37 cellular contexts compared by ENCODE assay signal in the genomic region with DNA sequence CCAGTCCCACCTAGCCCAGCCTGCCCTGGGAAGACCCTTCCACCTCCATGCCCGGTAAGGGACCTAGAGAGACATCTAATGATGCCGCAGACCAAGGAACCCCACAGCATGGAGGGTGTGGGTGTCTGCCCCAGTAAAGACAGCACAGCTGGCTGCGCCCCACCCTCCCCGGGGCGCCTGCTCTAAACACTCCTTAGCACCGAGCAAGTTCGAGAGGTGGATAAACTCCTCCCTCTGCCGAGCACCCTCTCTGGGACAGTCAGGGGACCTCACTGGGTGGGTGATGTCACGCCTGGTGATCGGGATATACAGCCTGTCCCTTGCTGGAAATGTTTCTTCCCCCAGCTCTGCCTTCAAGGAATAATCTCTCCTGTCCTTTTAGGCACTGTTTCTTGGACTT. TPM values are rescaled to one million over a fixed set of nuclear protein-coding genes. Genes with fewer than 3 reads are reported as not detected.
"Had no signal": no experiment of that assay in that cellular context is flagged by ENCODE, and none has a peak within 500 bp of the region (broad histone marks: within the 10 kb centered on the region; RNA-seq: fewer than 3 reads in every experiment).

No MANE protein-coding gene starts in this region.

- H3K36me3 ChIP-seq: adrenal gland, brain microvascular endothelial cell, breast epithelium had no signal

- FAIRE-seq: astrocyte, TTC549 had no signal

- H3K4me1 Mint-ChIP-seq: activated CD4-positive, alpha-beta memory T cell treated with anti-CD3 and anti-CD28 coated beads, Interleukin-2, amount 10 ng/mL, durations not matched to agents 7 days and 5 days; activated CD4-positive, alpha-beta T cell treated with anti-CD3 and anti-CD28 coated beads for 36 hours; activated CD4-positive, alpha-beta T cell treated with anti-CD3 and anti-CD28 coated beads, Interleukin-2, amount 10 ng/mL, durations not matched to agents 7 days and 5 days; activated CD8-positive, alpha-beta memory T cell treated with anti-CD3 and anti-CD28 coated beads, Interleukin-2, amount 10 ng/mL, durations not matched to agents 7 days and 5 days; activated naive CD8-positive, alpha-beta T cell treated with anti-CD3 and anti-CD28 coated beads for 36 hours; T-cell had no signal

- H3K27me3 Mint-ChIP-seq: activated CD4-positive, alpha-beta memory T cell treated with anti-CD3 and anti-CD28 coated beads, Interleukin-2, amount 10 ng/mL, durations not matched to agents 7 days and 5 days; activated CD4-positive, alpha-beta T cell treated with anti-CD3 and anti-CD28 coated beads for 36 hours; activated CD4-positive, alpha-beta T cell treated with anti-CD3 and anti-CD28 coated beads, Interleukin-2, amount 10 ng/mL, durations not matched to agents 7 days and 5 days; activated CD8-positive, alpha-beta memory T cell treated with anti-CD3 and anti-CD28 coated beads, Interleukin-2, amount 10 ng/mL, durations not matched to agents 7 days and 5 days; activated naive CD8-positive, alpha-beta T cell treated with anti-CD3 and anti-CD28 coated beads for 36 hours; activated T-cell treated with anti-CD3 and anti-CD28 coated beads, Interleukin-2, amount 50 U/mL, for 24 hours; T-cell had no signal

- H3K27ac Mint-ChIP-seq: activated CD4-positive, alpha-beta memory T cell treated with anti-CD3 and anti-CD28 coated beads, Interleukin-2, amount 10 ng/mL, durations not matched to agents 7 days and 5 days; activated CD4-positive, alpha-beta T cell treated with anti-CD3 and anti-CD28 coated beads for 36 hours; activated CD4-positive, alpha-beta T cell treated with anti-CD3 and anti-CD28 coated beads, Interleukin-2, amount 10 ng/mL, durations not matched to agents 7 days and 5 days; activated CD8-positive, alpha-beta memory T cell treated with anti-CD3 and anti-CD28 coated beads, Interleukin-2, amount 10 ng/mL, durations not matched to agents 7 days and 5 days; activated CD8-positive, alpha-beta T cell treated with anti-CD3 and anti-CD28 coated beads, Interleukin-2, amount 10 ng/mL, durations not matched to agents 7 days and 5 days; activated naive CD4-positive, alpha-beta T cell treated with anti-CD3 and anti-CD28 coated beads for 36 hours; activated naive CD4-positive, alpha-beta T cell treated with anti-CD3 and anti-CD28 coated beads, Interleukin-2, amount 50 U/mL, for 72 hours; activated naive CD8-positive, alpha-beta T cell treated with anti-CD3 and anti-CD28 coated beads for 36 hours; activated T-cell treated with anti-CD3 and anti-CD28 coated beads, Interleukin-2, amount 50 U/mL, for 24 hours; activated T-helper 2 cell treated with anti-CD3 and anti-CD28 coated beads, Interferon-gamma antibody, Interleukin-2, Interleukin-4, amounts not matched to agents 10 μg/mL and 5 μg/mL and 100 μg/mL, durations not matched to agents 14 hours and 24 hours and 36 hours; T-helper 2 cell treated with Interferon-gamma antibody and Interleukin-4, amounts not matched to agents 5 μg/mL and 100 μg/mL, for 36 hours had no signal

- H3K27ac ChIP-seq: adrenal gland, body of pancreas, brain microvascular endothelial cell, breast epithelium, VCaP had no signal

- H3K4me1 ChIP-seq: adrenal gland, body of pancreas, breast epithelium had no signal

- DNase-seq: activated CD4-positive, alpha-beta memory T cell treated with anti-CD3 and anti-CD28 coated beads, Interleukin-2, amount 10 ng/mL, durations not matched to agents 7 days and 5 days; activated CD4-positive, alpha-beta T cell treated with anti-CD3 and anti-CD28 coated beads for 1 hour; activated CD4-positive, alpha-beta T cell treated with anti-CD3 and anti-CD28 coated beads for 36 hours; activated CD4-positive, alpha-beta T cell treated with anti-CD3 and anti-CD28 coated beads for 48 hours; activated CD4-positive, alpha-beta T cell treated with anti-CD3 and anti-CD28 coated beads, Interleukin-2, amount 10 ng/mL, durations not matched to agents 7 days and 5 days; activated CD4-positive, alpha-beta T cell treated with anti-CD3 and anti-CD28 coated beads, Interleukin-2, amount 50 U/mL, for 48 hours; activated CD4-positive, CD25-positive, alpha-beta regulatory T cell; activated CD8-positive, alpha-beta memory T cell treated with anti-CD3 and anti-CD28 coated beads for 24 hours; activated CD8-positive, alpha-beta memory T cell treated with anti-CD3 and anti-CD28 coated beads, Interleukin-2, amount 10 ng/mL, durations not matched to agents 7 days and 5 days; activated CD8-positive, alpha-beta memory T cell treated with anti-CD3 and anti-CD28 coated beads, Interleukin-2, amount 50 U/mL, for 48 hours; activated CD8-positive, alpha-beta T cell treated with anti-CD3 and anti-CD28 coated beads, Interleukin-2, amount 10 ng/mL, durations not matched to agents 7 days and 5 days; activated effector memory CD4-positive, alpha-beta T cell treated with anti-CD3 and anti-CD28 coated beads, Interleukin-2, amount 50 U/mL, for 16 hours; activated gamma-delta T cell treated with Interleukin-2 at 50 U/mL for 16 hours; activated naive CD4-positive, alpha-beta T cell; activated naive CD4-positive, alpha-beta T cell treated with anti-CD3 and anti-CD28 coated beads for 36 hours; activated naive CD4-positive, alpha-beta T cell treated with anti-CD3 and anti-CD28 coated beads, Interleukin-2, amount 50 U/mL, for 16 hours; activated naive CD8-positive, alpha-beta T cell treated with anti-CD3 and anti-CD28 coated beads for 36 hours; activated T-cell treated with anti-CD3 and anti-CD28 coated beads, Interleukin-2, amount 50 U/mL, for 24 hours; activated T-cell treated with anti-CD3 and anti-CD28 coated beads, Interleukin-2, amount 50 U/mL, for 48 hours; adrenal gland; amniotic stem cell; aorta; body of pancreas; brain microvascular endothelial cell; central memory CD4-positive, alpha-beta T cell; T-cell; T-helper 2 cell; T-helper 9 cell had no signal

- H3K9me3 ChIP-seq: adrenal gland, body of pancreas, breast epithelium had no signal

- H3K27me3 ChIP-seq: adrenal gland, body of pancreas, brain microvascular endothelial cell, breast epithelium had no signal

- ATAC-seq: activated CD4-positive, alpha-beta T cell treated with anti-CD3 and anti-CD28 coated beads for 36 hours; activated CD4-positive, CD25-positive, alpha-beta regulatory T cell treated with anti-CD3 and anti-CD28 coated beads, Interleukin-2, amount 50 U/mL, for 24 hours; activated CD8-positive, alpha-beta memory T cell treated with anti-CD3 and anti-CD28 coated beads, Interleukin-2, amount 10 ng/mL, durations not matched to agents 7 days and 5 days; activated CD8-positive, alpha-beta T cell treated with anti-CD3 and anti-CD28 coated beads, Interleukin-2, amount 10 ng/mL, durations not matched to agents 7 days and 5 days; activated naive CD4-positive, alpha-beta T cell treated with anti-CD3 and anti-CD28 coated beads, Interleukin-2, amount 50 U/mL, for 72 hours; body of pancreas; T-cell had no signal

- H3K4me3 Mint-ChIP-seq: activated CD4-positive, alpha-beta memory T cell treated with anti-CD3 and anti-CD28 coated beads, Interleukin-2, amount 10 ng/mL, durations not matched to agents 7 days and 5 days; activated CD4-positive, alpha-beta T cell treated with anti-CD3 and anti-CD28 coated beads for 36 hours; activated CD4-positive, alpha-beta T cell treated with anti-CD3 and anti-CD28 coated beads, Interleukin-2, amount 10 ng/mL, durations not matched to agents 7 days and 5 days; activated CD8-positive, alpha-beta memory T cell treated with anti-CD3 and anti-CD28 coated beads, Interleukin-2, amount 10 ng/mL, durations not matched to agents 7 days and 5 days; activated CD8-positive, alpha-beta T cell treated with anti-CD3 and anti-CD28 coated beads, Interleukin-2, amount 10 ng/mL, durations not matched to agents 7 days and 5 days; activated naive CD4-positive, alpha-beta T cell treated with anti-CD3 and anti-CD28 coated beads for 36 hours; activated naive CD8-positive, alpha-beta T cell treated with anti-CD3 and anti-CD28 coated beads for 36 hours; activated T-cell treated with anti-CD3 and anti-CD28 coated beads, Interleukin-2, amount 50 U/mL, for 24 hours; T-cell; T-helper 2 cell treated with Interferon-gamma antibody and Interleukin-4, amounts not matched to agents 5 μg/mL and 100 μg/mL, for 36 hours had no signal

- H3K36me3 Mint-ChIP-seq: activated CD8-positive, alpha-beta memory T cell treated with anti-CD3 and anti-CD28 coated beads, Interleukin-2, amount 10 ng/mL, durations not matched to agents 7 days and 5 days; activated naive CD4-positive, alpha-beta T cell treated with anti-CD3 and anti-CD28 coated beads, Interleukin-2, amount 50 U/mL, for 72 hours; activated naive CD8-positive, alpha-beta T cell treated with anti-CD3 and anti-CD28 coated beads for 36 hours had no signal

- H3K4me3 ChIP-seq: adrenal gland, body of pancreas, breast epithelium had no signal

- H3K9me3 Mint-ChIP-seq: activated CD4-positive, alpha-beta memory T cell treated with anti-CD3 and anti-CD28 coated beads, Interleukin-2, amount 10 ng/mL, durations not matched to agents 7 days and 5 days; activated CD4-positive, alpha-beta T cell treated with anti-CD3 and anti-CD28 coated beads, Interleukin-2, amount 10 ng/mL, durations not matched to agents 7 days and 5 days; activated naive CD4-positive, alpha-beta T cell treated with anti-CD3 and anti-CD28 coated beads for 36 hours; activated naive CD4-positive, alpha-beta T cell treated with anti-CD3 and anti-CD28 coated beads, Interleukin-2, amount 50 U/mL, for 72 hours; activated naive CD8-positive, alpha-beta T cell treated with anti-CD3 and anti-CD28 coated beads for 36 hours; activated T-cell treated with anti-CD3 and anti-CD28 coated beads, Interleukin-2, amount 50 U/mL, for 24 hours; activated T-helper 2 cell treated with anti-CD3 and anti-CD28 coated beads, Interferon-gamma antibody, Interleukin-2, Interleukin-4, amounts not matched to agents 10 μg/mL and 5 μg/mL and 100 μg/mL, durations not matched to agents 14 hours and 24 hours and 36 hours; T-cell; T-helper 2 cell treated with Interferon-gamma antibody and Interleukin-4, amounts not matched to agents 5 μg/mL and 100 μg/mL, for 36 hours had no signal

RNA-seq across cellular contexts. Expression of gene DNAI2, which starts 16.7 kb away (rescaled TPM):
- total RNA-seq: activated naive CD8-positive, alpha-beta T cell treated with anti-CD3 and anti-CD28 coated beads for 36 hours; aorta; astrocyte; body of pancreas; breast epithelium; cardiac septum had no signal
- polyA plus RNA-seq: aorta had no signal
